ENCODE assay signal across 8 cellular contexts in the genomic region with DNA sequence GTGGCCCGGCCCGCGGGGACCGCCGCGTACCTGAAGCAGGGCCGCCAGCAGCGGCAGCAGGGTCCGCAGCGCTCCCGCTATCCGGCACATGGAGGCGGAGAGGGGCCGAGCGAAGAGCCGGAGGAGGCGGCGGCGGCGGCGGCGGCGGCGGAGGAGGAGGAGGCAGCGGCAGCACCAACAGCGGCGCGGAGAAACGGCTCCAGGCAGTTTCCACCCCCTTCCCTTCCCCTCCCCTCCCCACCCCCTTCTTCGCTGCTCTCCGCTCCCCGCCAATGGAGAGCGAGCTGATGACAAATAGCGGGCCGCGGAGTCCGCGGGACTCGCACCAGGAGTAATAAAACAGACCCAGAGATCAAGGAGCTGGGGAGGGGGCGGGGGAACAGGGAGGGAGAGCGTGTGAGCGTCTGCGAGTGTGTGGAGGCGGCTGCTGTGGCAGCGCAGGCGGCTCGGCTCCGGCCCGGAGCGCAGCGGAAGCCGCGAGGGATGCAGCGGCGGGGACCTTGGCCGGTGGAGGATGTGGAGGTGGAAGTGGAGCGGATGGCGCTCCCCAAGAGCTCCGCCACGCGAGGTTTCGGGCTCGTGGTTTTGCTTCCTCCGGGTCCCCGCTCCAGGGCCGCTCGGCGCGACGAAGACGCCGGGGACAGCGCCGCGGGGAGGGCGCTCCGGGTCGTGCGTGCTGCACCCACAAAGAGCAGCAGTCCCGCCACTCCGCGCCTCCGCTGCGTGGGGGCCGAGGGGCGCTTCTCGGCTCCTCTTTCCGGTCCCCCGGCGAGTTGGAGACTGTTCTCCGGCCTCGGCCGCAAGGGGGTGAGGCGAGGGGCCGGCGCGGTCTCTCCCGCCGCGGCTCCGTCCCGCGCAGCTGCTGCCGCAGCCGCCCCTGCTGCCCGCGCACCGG. TPM values are rescaled to one million over a fixed set of nuclear protein-coding genes. Genes with fewer than 3 reads are reported as not detected.
DNase-seq lines count a peak whose midpoint lies in the region; ATAC-seq and TF ChIP-seq lines count a peak whose summit lies in the region.

CDH2 (minus strand) TSS at position 198 of the 895 bp plus-strand sequence; CDS start at position 90, 108 bp downstream.

- peaks cover 26% of the 10 kb centered on the region for H3K4me1 Mint-ChIP-seq in osteocyte (ENCODE audit: unreplicated experiment)

- POLR2A ChIA-PET in BJ (lab: Charles Lee) = interaction anchor here (0.8 kb wide), 1 partner anchor 112 kb away, joined by 3 read pairs; no protein-coding TSS in a partner anchor

- H3K27me3 Mint-ChIP-seq in osteocyte (ENCODE audit: unreplicated experiment) = no peaks in the 10 kb centered on the region

- H3K27me3 ChIP-seq in BJ (ENCODE audit: control insufficient read depth, insufficient read depth, low read length) (no peaks in the 10 kb centered on the region), adipocyte (replicated peaks; ENCODE audit: control insufficient read depth, insufficient read depth, low read length) (no peaks in the 10 kb centered on the region), cardiac muscle cell (no peaks in the 10 kb centered on the region)

- no peak for DNase-seq in BJ (ENCODE audit: low read depth)
- DNase-seq in H4 (ENCODE audit: low spot score) = peak; percentile 73
- peak; percentile 97 for DNase-seq in NCI-H226
- DNase-seq in adipocyte (ENCODE audit: low read depth) = peak; percentile 89
- peak; percentile 95 to 96 for DNase-seq in cardiac muscle cell (ENCODE audit: low read depth in 1 of 2, low spot score in 1 of 2)
- DNase-seq in osteocyte (ENCODE audit: extremely low spot score, unreplicated experiment) = peak; percentile 90
- no peak for DNase-seq in stimulated activated CD4-positive, alpha-beta T cell treated with anti-CD3 and anti-CD28 coated beads, Interleukin-4, amount 100 ng/mL, for 24 hours

- H3K27ac Mint-ChIP-seq in osteocyte (ENCODE audit: unreplicated experiment) = peak within 1 kb of the TSS; percentile 85

- peak; percentile 26; the same call in 1 of the 2 replicates for TF ChIP-seq CTCF in BJ (IDR thresholded peaks at IDR 0.05; ENCODE audit: insufficient read depth, low read depth, low read length)
- peak; percentile 19 for TF ChIP-seq CTCF in cardiac muscle cell (IDR thresholded peaks at IDR 0.05; ENCODE audit: low read depth, low read length)
- peak; percentile 40 for TF ChIP-seq CTCF in osteocyte (IDR thresholded peaks at IDR 0.05)

- H3K9me3 ChIP-seq in adipocyte (ENCODE audit: control insufficient read depth, low read length) = no peaks in the 10 kb centered on the region
- no peaks in the 10 kb centered on the region for H3K9me3 ChIP-seq in cardiac muscle cell (ENCODE audit: low read depth)

- peak within 1 kb of the TSS; percentile 88 for H3K27ac ChIP-seq in cardiac muscle cell

- H3K4me1 ChIP-seq in adipocyte (ENCODE audit: control insufficient read depth, insufficient read depth, low read length) (peaks cover 16% of the 10 kb centered on the region), cardiac muscle cell (ENCODE audit: low read depth) (peaks cover 20% of the 10 kb centered on the region)

- H3K36me3 ChIP-seq in BJ (ENCODE audit: control insufficient read depth, insufficient read depth, low read length) (no peaks in the 10 kb centered on the region), adipocyte (ENCODE audit: control insufficient read depth, insufficient read depth, low read length, severe bottlenecking) (no peaks in the 10 kb centered on the region), cardiac muscle cell (no peaks in the 10 kb centered on the region)

- peak within 1 kb of the TSS; percentile 95 for H3K4me3 Mint-ChIP-seq in osteocyte (ENCODE audit: unreplicated experiment)

- no peaks in the 10 kb centered on the region for H3K9me3 Mint-ChIP-seq in osteocyte (ENCODE audit: unreplicated experiment)

- no peak for ATAC-seq in GM21825 (IDR thresholded peaks at IDR 0.05; ENCODE audit: unreplicated experiment)

- peak within 1 kb of the TSS; percentile 95 for H3K4me3 ChIP-seq in BJ (ENCODE audit: low read depth, low read length)
- H3K4me3 ChIP-seq in adipocyte (ENCODE audit: low read length) = peak within 1 kb of the TSS; percentile 87
- peak within 1 kb of the TSS; percentile 91 for H3K4me3 ChIP-seq in cardiac muscle cell

- CTCF ChIA-PET in BJ (lab: Yijun Ruan, JAX) = interaction anchor here (0.9 to 2.0 kb wide), 4 partner anchors 10 to 164 kb away, joined by 3 to 7 read pairs (median 4); no protein-coding TSS in a partner anchor

- H3K9ac ChIP-seq in adipocyte (ENCODE audit: low read length) = peak within 1 kb of the TSS; percentile 72

- no peaks in the 10 kb centered on the region for H3K36me3 Mint-ChIP-seq in osteocyte (ENCODE audit: unreplicated experiment)

RNA-seq across cellular contexts. Expression of gene CDH2, which starts in this region (rescaled TPM):
- polyA plus RNA-seq in BJ (2011; rRNA removed) = 180 and 254 TPM in 2 replicates
- 218 and 254 TPM in 2 replicates for polyA minus RNA-seq in BJ (2011; rRNA and poly(A)+ RNA removed)
- total RNA-seq in H4 (2014; rRNA removed; shearing (Covaris generic)) = 29.8 and 32.5 TPM in 2 replicates
- total RNA-seq in cardiac muscle cell = 205 and 267 TPM in 2 replicates
- 324 and 381 TPM in 2 replicates for polyA plus RNA-seq in cardiac muscle cell
- 83.8 and 87.2 TPM in 2 replicates for total RNA-seq in osteocyte

Comparison
In these comparisons a context has a peak if more than half of its experiments do, and no peak if none do; other contexts are left out.
1. DNase-seq: peak in H4 (single experiment), NCI-H226 (single experiment), adipocyte (single experiment), cardiac muscle cell (2 of 2) and osteocyte (single experiment); none in BJ (single experiment) and stimulated activated CD4-positive, alpha-beta T cell treated with anti-CD3 and anti-CD28 coated beads, Interleukin-4, amount 100 ng/mL, for 24 hours (single experiment).
2. Peak in every context shown above with its lines, with median percentiles within 50 percentile points of each other: H3K4me3 ChIP-seq and CTCF ChIP-seq.